In the genomic region with DNA sequence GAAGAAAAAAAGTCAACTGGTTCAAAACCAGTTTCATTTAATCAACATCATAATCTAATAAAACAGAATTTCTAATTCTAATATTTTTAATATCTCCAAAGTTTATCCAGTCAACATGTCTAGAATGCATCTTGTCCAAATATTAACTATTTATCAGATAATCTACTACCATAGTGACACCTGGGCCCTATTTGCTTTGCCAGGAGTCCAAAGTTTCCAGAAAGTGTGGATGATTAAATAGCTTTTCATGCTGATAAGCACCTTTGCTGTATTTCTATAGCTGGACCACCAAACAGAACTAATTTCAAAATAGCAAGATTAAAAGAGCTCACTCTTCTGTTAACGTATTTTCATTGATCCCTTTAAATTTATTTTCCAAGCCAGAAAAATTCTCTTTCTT, we compare ENCODE assay signal across 1 cellular context.
A peak's percentile ranks its signal among the peaks of the same experiment; 100 is the strongest.
TF ChIP-seq lines count a peak whose summit lies in the region.

No MANE protein-coding gene starts in this region.

TF ChIP-seq in HepG2, 621 proteins besides CTCF, POLR2A, EP300 and RAD21:
- TF ChIP-seq, protein P1, sequence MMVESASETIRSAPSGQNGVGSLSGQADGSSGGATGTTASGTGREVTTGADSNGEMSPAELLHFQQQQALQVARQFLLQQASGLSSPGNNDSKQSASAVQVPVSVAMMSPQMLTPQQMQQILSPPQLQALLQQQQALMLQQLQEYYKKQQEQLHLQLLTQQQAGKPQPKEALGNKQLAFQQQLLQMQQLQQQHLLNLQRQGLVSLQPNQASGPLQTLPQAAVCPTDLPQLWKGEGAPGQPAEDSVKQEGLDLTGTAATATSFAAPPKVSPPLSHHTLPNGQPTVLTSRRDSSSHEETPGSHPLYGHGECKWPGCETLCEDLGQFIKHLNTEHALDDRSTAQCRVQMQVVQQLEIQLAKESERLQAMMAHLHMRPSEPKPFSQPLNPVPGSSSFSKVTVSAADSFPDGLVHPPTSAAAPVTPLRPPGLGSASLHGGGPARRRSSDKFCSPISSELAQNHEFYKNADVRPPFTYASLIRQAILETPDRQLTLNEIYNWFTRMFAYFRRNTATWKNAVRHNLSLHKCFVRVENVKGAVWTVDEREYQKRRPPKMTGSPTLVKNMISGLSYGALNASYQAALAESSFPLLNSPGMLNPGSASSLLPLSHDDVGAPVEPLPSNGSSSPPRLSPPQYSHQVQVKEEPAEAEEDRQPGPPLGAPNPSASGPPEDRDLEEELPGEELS (CRISPR knock-in tag; IDR thresholded peaks at IDR 0.05), result peak; percentile 52; the same call in 1 of the 2 replicates
- TF ChIP-seq FOXP1 (IDR thresholded peaks at IDR 0.05) (no peak), FOXP1 (CRISPR knock-in tag; IDR thresholded peaks at IDR 0.05) (peak; percentile 26; the same call in 1 of the 2 replicates), BCL6 (CRISPR knock-in tag; IDR thresholded peaks at IDR 0.05) (0 out of 2 replicates have a peak, but pooled peaks have one; percentile 30), CAMTA2 (CRISPR knock-in tag; IDR thresholded peaks at IDR 0.05; ENCODE audit: borderline replicate concordance) (no peak), HNF4A (CRISPR knock-in tag; IDR thresholded peaks at IDR 0.05) (peak; percentile 60)
- TF ChIP-seq, protein P2, sequence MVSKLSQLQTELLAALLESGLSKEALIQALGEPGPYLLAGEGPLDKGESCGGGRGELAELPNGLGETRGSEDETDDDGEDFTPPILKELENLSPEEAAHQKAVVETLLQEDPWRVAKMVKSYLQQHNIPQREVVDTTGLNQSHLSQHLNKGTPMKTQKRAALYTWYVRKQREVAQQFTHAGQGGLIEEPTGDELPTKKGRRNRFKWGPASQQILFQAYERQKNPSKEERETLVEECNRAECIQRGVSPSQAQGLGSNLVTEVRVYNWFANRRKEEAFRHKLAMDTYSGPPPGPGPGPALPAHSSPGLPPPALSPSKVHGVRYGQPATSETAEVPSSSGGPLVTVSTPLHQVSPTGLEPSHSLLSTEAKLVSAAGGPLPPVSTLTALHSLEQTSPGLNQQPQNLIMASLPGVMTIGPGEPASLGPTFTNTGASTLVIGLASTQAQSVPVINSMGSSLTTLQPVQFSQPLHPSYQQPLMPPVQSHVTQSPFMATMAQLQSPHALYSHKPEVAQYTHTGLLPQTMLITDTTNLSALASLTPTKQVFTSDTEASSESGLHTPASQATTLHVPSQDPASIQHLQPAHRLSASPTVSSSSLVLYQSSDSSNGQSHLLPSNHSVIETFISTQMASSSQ (IDR thresholded peaks at IDR 0.05; ENCODE audit: low read depth), result peak; percentile 25; the same call in 1 of the 2 replicates
- TF ChIP-seq, protein P2 (CRISPR knock-in tag; IDR thresholded peaks at IDR 0.05; ENCODE audit: borderline replicate concordance), result no peak
- TF ChIP-seq, protein P3, sequence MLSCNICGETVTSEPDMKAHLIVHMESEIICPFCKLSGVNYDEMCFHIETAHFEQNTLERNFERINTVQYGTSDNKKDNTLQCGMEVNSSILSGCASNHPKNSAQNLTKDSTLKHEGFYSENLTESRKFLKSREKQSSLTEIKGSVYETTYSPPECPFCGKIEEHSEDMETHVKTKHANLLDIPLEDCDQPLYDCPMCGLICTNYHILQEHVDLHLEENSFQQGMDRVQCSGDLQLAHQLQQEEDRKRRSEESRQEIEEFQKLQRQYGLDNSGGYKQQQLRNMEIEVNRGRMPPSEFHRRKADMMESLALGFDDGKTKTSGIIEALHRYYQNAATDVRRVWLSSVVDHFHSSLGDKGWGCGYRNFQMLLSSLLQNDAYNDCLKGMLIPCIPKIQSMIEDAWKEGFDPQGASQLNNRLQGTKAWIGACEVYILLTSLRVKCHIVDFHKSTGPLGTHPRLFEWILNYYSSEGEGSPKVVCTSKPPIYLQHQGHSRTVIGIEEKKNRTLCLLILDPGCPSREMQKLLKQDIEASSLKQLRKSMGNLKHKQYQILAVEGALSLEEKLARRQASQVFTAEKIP (CRISPR knock-in tag; IDR thresholded peaks at IDR 0.05; ENCODE audit: borderline replicate concordance), result no peak
- TF ChIP-seq, protein P4, sequence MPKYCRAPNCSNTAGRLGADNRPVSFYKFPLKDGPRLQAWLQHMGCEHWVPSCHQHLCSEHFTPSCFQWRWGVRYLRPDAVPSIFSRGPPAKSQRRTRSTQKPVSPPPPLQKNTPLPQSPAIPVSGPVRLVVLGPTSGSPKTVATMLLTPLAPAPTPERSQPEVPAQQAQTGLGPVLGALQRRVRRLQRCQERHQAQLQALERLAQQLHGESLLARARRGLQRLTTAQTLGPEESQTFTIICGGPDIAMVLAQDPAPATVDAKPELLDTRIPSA (CRISPR knock-in tag; IDR thresholded peaks at IDR 0.05; ENCODE audit: borderline replicate concordance), result no peak
TF ChIP-seq in HepG2: peak in this region for 5.
